Comparison of ENCODE assay signal across 15 cellular contexts in genomic region chr6:12955996-12956395, GRCh38.
A peak's percentile ranks its signal among the peaks of the same experiment; 100 is the strongest.
DNase-seq lines count a peak whose midpoint lies in the region; ATAC-seq and TF ChIP-seq lines count a peak whose summit lies in the region.
"Had no signal": no experiment of that assay in that cellular context is flagged by ENCODE, and none has a peak within 500 bp of the region (broad histone marks: within the 10 kb centered on the region; RNA-seq: fewer than 3 reads in every experiment).

No MANE protein-coding gene starts in this region.

- TF ChIP-seq POLR2A in vagina (IDR thresholded peaks at IDR 0.05): no peak

- no peak for ATAC-seq in T-helper 17 cell
- no peak for ATAC-seq in stimulated activated naive CD8-positive, alpha-beta T cell treated with anti-CD3 and anti-CD28 coated beads, Interleukin-15, amount 100 ng/mL, for 72 hours
- ATAC-seq: left lobe of liver had no signal

- intact Hi-C loops in activated naive CD4-positive, alpha-beta T cell treated with anti-CD3 and anti-CD28 coated beads for 36 hours (cut with micrococcal nuclease): no loop called here
- intact Hi-C loops in colonic mucosa (cut with DNase I): no loop called here
- intact Hi-C loops in vagina (cut with DNase I): no loop called here

- no peaks in the 10 kb centered on the region for H3K9me3 Mint-ChIP-seq in activated naive CD4-positive, alpha-beta T cell treated with anti-CD3 and anti-CD28 coated beads for 36 hours
- H3K9me3 Mint-ChIP-seq in stimulated activated naive CD8-positive, alpha-beta T cell treated with anti-CD3 and anti-CD28 coated beads, Interleukin-15, amount 100 ng/mL, for 72 hours: no peaks in the 10 kb centered on the region

- no peaks in the 10 kb centered on the region for H3K36me3 ChIP-seq in iPS-18a (ENCODE audit: control insufficient read depth, low read depth, low read length)
- no peaks in the 10 kb centered on the region for H3K36me3 ChIP-seq in colonic mucosa
- H3K36me3 ChIP-seq in vagina: no peaks in the 10 kb centered on the region
- H3K36me3 ChIP-seq: esophagus squamous epithelium, MG63, thoracic aorta had no signal

- H3K9me3 ChIP-seq in T-helper 17 cell (ENCODE audit: control insufficient read depth, low read length, poor library complexity, severe bottlenecking) (no peaks in the 10 kb centered on the region), iPS-18a (ENCODE audit: control insufficient read depth, low read depth, low read length) (no peaks in the 10 kb centered on the region), colonic mucosa (no peaks in the 10 kb centered on the region), vagina (no peaks in the 10 kb centered on the region)
- H3K9me3 ChIP-seq: esophagus squamous epithelium, MG63, thoracic aorta had no signal

- H3K27me3 Mint-ChIP-seq in activated naive CD4-positive, alpha-beta T cell treated with anti-CD3 and anti-CD28 coated beads for 36 hours (ENCODE audit: low read depth): peaks cover 44% of the 10 kb centered on the region
- peaks cover 71% of the 10 kb centered on the region for H3K27me3 Mint-ChIP-seq in T-helper 17 cell
- peaks cover 48% of the 10 kb centered on the region for H3K27me3 Mint-ChIP-seq in stimulated activated naive CD8-positive, alpha-beta T cell treated with anti-CD3 and anti-CD28 coated beads, Interleukin-15, amount 100 ng/mL, for 72 hours

- no peak for DNase-seq in activated naive CD4-positive, alpha-beta T cell treated with anti-CD3 and anti-CD28 coated beads for 36 hours
- DNase-seq in activated naive CD4-positive, alpha-beta T cell treated with anti-CD3 and anti-CD28 coated beads, Interleukin-2, amount 50 U/mL, for 16 hours: no peak
- no peak for DNase-seq in T-helper 17 cell
- no peak for DNase-seq in stimulated activated naive CD8-positive, alpha-beta T cell treated with anti-CD3 and anti-CD28 coated beads, Interleukin-15, amount 100 ng/mL, for 72 hours
- no peak for DNase-seq in HK-2 (ENCODE audit: unreplicated experiment)
- no peak for DNase-seq in colonic mucosa
- no peak for DNase-seq in vagina (ENCODE audit: extremely low spot score in 2 of 2)
- DNase-seq: activated CD4-positive, CD25-positive, alpha-beta regulatory T cell; esophagus squamous epithelium; MG63; NCI-H2029; stimulated activated CD4-positive, alpha-beta T cell treated with anti-CD3 and anti-CD28 coated beads, Interleukin-15, amount 100 ng/mL, for 24 hours had no signal

- no peak overlapping the region for H3K27ac Mint-ChIP-seq in activated naive CD4-positive, alpha-beta T cell treated with anti-CD3 and anti-CD28 coated beads for 36 hours
- no peak overlapping the region for H3K27ac Mint-ChIP-seq in T-helper 17 cell
- no peak overlapping the region for H3K27ac Mint-ChIP-seq in stimulated activated naive CD8-positive, alpha-beta T cell treated with anti-CD3 and anti-CD28 coated beads, Interleukin-15, amount 100 ng/mL, for 72 hours

- peaks cover 12% of the 10 kb centered on the region for H3K4me1 Mint-ChIP-seq in activated naive CD4-positive, alpha-beta T cell treated with anti-CD3 and anti-CD28 coated beads for 36 hours (ENCODE audit: low read depth)
- peaks cover 22% of the 10 kb centered on the region for H3K4me1 Mint-ChIP-seq in T-helper 17 cell
- peaks cover 20% of the 10 kb centered on the region for H3K4me1 Mint-ChIP-seq in stimulated activated naive CD8-positive, alpha-beta T cell treated with anti-CD3 and anti-CD28 coated beads, Interleukin-15, amount 100 ng/mL, for 72 hours

- peak overlapping the region; percentile 53 for H3K4me3 ChIP-seq in iPS-18a (ENCODE audit: low read length)
- H3K4me3 ChIP-seq in colonic mucosa: no peak overlapping the region
- no peak overlapping the region for H3K4me3 ChIP-seq in vagina
- H3K4me3 ChIP-seq: MG63 had no signal

- CTCF ChIA-PET in activated naive CD4-positive, alpha-beta T cell treated with anti-CD3 and anti-CD28 coated beads for 36 hours (lab: Charles Lee): no interaction called here

- no peaks in the 10 kb centered on the region for H3K36me3 Mint-ChIP-seq in activated naive CD4-positive, alpha-beta T cell treated with anti-CD3 and anti-CD28 coated beads for 36 hours (ENCODE audit: low read depth)
- peaks cover 5% of the 10 kb centered on the region for H3K36me3 Mint-ChIP-seq in T-helper 17 cell (ENCODE audit: low read depth)

- H3K4me1 ChIP-seq in iPS-18a (ENCODE audit: control insufficient read depth, low read depth, low read length) (peaks cover 28% of the 10 kb centered on the region), colonic mucosa (no peaks in the 10 kb centered on the region), vagina (peaks cover 15% of the 10 kb centered on the region)

- no peak overlapping the region for H3K9ac ChIP-seq in iPS-18a (ENCODE audit: low read length)
- H3K9ac ChIP-seq in colonic mucosa (ENCODE audit: low read depth in 2 of 2, low read length in 2 of 2): no peak overlapping the region

- no peak overlapping the region for H3K27ac ChIP-seq in iPS-18a (ENCODE audit: low read length)
- no peak overlapping the region for H3K27ac ChIP-seq in colonic mucosa
- H3K27ac ChIP-seq in vagina: no peak overlapping the region
- H3K27ac ChIP-seq: esophagus squamous epithelium, thoracic aorta had no signal

- peak overlapping the region; percentile 5 for H3K4me3 Mint-ChIP-seq in activated naive CD4-positive, alpha-beta T cell treated with anti-CD3 and anti-CD28 coated beads for 36 hours
- H3K4me3 Mint-ChIP-seq in T-helper 17 cell: peak overlapping the region; percentile 92
- peak overlapping the region; percentile 89 to 93 for H3K4me3 Mint-ChIP-seq in stimulated activated naive CD8-positive, alpha-beta T cell treated with anti-CD3 and anti-CD28 coated beads, Interleukin-15, amount 100 ng/mL, for 72 hours

- H3K27me3 ChIP-seq in iPS-18a (ENCODE audit: control insufficient read depth, insufficient read depth, low read length) (peaks cover 70% of the 10 kb centered on the region), colonic mucosa (peaks cover 6% of the 10 kb centered on the region), vagina (no peaks in the 10 kb centered on the region)

- TF ChIP-seq CTCF in colonic mucosa (IDR thresholded peaks at IDR 0.05) (no peak), vagina (IDR thresholded peaks at IDR 0.05) (no peak)

Comparison
In these comparisons a context has a peak if more than half of its experiments do, and no peak if none do; other contexts are left out.
1. H3K4me3 Mint-ChIP-seq: peak in every context shown above with its lines; median percentile 92 in T-helper 17 cell; 91 in stimulated activated naive CD8-positive, alpha-beta T cell treated with anti-CD3 and anti-CD28 coated beads, Interleukin-15, amount 100 ng/mL, for 72 hours; 5 in activated naive CD4-positive, alpha-beta T cell treated with anti-CD3 and anti-CD28 coated beads for 36 hours.